ENCODE assay signal across 22 cellular contexts in the genomic region with DNA sequence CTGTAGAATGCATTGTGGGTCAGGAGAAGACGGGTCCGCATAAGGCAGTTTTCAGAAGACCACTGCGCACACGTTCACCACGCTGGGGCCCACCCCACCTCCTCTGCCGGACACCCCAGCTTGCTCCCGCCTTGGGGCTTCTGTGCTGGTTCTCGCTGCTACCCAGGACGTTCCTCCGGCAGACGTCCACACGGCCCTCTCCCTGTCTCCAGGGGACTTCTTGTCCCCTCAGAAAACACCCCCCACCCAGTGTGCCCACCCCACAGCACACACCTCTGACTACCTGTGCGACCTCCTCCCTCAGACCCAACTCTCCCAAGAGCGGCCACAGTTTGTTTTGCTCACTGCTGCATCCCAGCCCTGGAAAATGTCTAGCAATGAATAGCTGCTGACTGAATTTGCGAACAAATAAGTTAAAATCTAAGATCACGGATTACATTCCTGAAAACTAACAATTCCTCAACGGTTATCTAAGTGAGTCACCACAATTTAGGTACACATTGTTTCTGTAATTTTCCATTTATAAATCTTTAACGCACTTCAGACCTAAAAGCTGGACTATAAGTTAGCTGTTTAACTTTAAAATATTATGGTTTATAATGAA.
DNase-seq lines count a peak whose midpoint lies in the region; ATAC-seq and TF ChIP-seq lines count a peak whose summit lies in the region.
"Had no signal": no experiment of that assay in that cellular context is flagged by ENCODE, and none has a peak within 500 bp of the region (broad histone marks: within the 10 kb centered on the region; RNA-seq: fewer than 3 reads in every experiment).

No MANE protein-coding gene starts in this region.

- H4K8ac ChIP-seq in trophoblast cell (ENCODE audit: low read depth, low read length) = peak overlapping the region; percentile 82

- H3K27me3 ChIP-seq in trophoblast cell (ENCODE audit: insufficient read depth, low read length) = no peaks in the 10 kb centered on the region
- H3K27me3 ChIP-seq: cardiac muscle cell, neutrophil, right lobe of liver had no signal

- no peak for TF ChIP-seq CTCF in fibroblast of the aortic adventitia (IDR thresholded peaks at IDR 0.05; ENCODE audit: insufficient read depth, low read length)

- peaks cover 40 to 48% of the 10 kb centered on the region in 2 experiments for H3K4me1 ChIP-seq in trophoblast cell (ENCODE audit: control insufficient read depth in 1 of 2, insufficient read depth in 2 of 2, low read length in 2 of 2)

- ATAC-seq in HG03095 (IDR thresholded peaks at IDR 0.05; ENCODE audit: unreplicated experiment) = no peak
- ATAC-seq: activated naive CD4-positive, alpha-beta T cell treated with anti-CD3 and anti-CD28 coated beads, Interleukin-2, amount 50 U/mL, for 72 hours; right lobe of liver; stimulated activated naive CD8-positive, alpha-beta T cell treated with anti-CD3 and anti-CD28 coated beads, Interleukin-15, amount 100 ng/mL, for 72 hours had no signal

- no peak overlapping the region for H3K9ac ChIP-seq in trophoblast cell (ENCODE audit: low read length)

- H4K12ac ChIP-seq in trophoblast cell (ENCODE audit: low read depth, low read length) = peak overlapping the region; percentile 88

- H3K4ac ChIP-seq in trophoblast cell (ENCODE audit: low read depth, low read length) = peak overlapping the region; percentile 95

- peak overlapping the region; percentile 95 for H3K27ac ChIP-seq in trophoblast cell (ENCODE audit: low read depth, low read length)
- H3K27ac ChIP-seq: cardiac muscle cell, neutrophil, right lobe of liver, WERI-Rb-1 had no signal

- DNase-seq in EH (ENCODE audit: low read depth) (peak; percentile 12), amniotic epithelial cell (ENCODE audit: low read depth) (peak; percentile 77), fibroblast of the aortic adventitia (ENCODE audit: low read depth) (peak; percentile 61), trophoblast cell (peak in 1 of 2 donors; percentile 62), retina (no peak), KG1 (lab: John Stamatoyannopoulos, UW) (no peak)
- DNase-seq in activated CD8-positive, alpha-beta memory T cell treated with anti-CD3 and anti-CD28 coated beads for 24 hours = no peak
- DNase-seq: activated CD4-positive, alpha-beta memory T cell treated with anti-CD3 and anti-CD28 coated beads, Interleukin-2, amount 10 ng/mL, durations not matched to agents 7 days and 5 days; activated T-cell treated with anti-CD3 and anti-CD28 coated beads, Interleukin-2, amount 50 U/mL, for 48 hours; COR-L47; effector CD4-positive, alpha-beta T cell; hypothalamus; KBM-7; kidney; NCI-H1930; right lobe of liver; stimulated activated naive CD8-positive, alpha-beta T cell treated with anti-CD3 and anti-CD28 coated beads, Interleukin-15, amount 100 ng/mL, for 72 hours; WERI-Rb-1 had no signal

- peak overlapping the region; percentile 97 for H2BK5ac ChIP-seq in trophoblast cell (ENCODE audit: low read depth, low read length, poor library complexity)

- peaks cover 4% of the 10 kb centered on the region for H3K9me3 ChIP-seq in trophoblast cell (ENCODE audit: insufficient read depth, low read depth, low read length)
- H3K9me3 ChIP-seq: neutrophil, right lobe of liver had no signal

- H4K91ac ChIP-seq in trophoblast cell (ENCODE audit: low read depth, low read length) = peak overlapping the region; percentile 99

- H3K14ac ChIP-seq in trophoblast cell (ENCODE audit: low read length) = peak overlapping the region; percentile 93

- peaks cover 27% of the 10 kb centered on the region for H3K79me2 ChIP-seq in trophoblast cell (ENCODE audit: control insufficient read depth, insufficient read depth, low read length, poor library complexity)

- peak overlapping the region; percentile 94 for H3K18ac ChIP-seq in trophoblast cell (ENCODE audit: low read length)

- H3K23ac ChIP-seq in trophoblast cell (ENCODE audit: low read length) = no peak overlapping the region

- H2AK5ac ChIP-seq in trophoblast cell (ENCODE audit: low read length) = peak overlapping the region; percentile 97

- peak overlapping the region; percentile 80 for H2AFZ ChIP-seq in trophoblast cell (ENCODE audit: insufficient read depth, low read length, poor library complexity)

- H3K4me3 ChIP-seq in fibroblast of the aortic adventitia (ENCODE audit: low read depth, low read length) (no peak overlapping the region), trophoblast cell (ENCODE audit: low read depth, low read length) (no peak overlapping the region)
- H3K4me3 ChIP-seq: cardiac muscle cell, right lobe of liver had no signal

- H3K36me3 ChIP-seq in trophoblast cell (ENCODE audit: control insufficient read depth in 1 of 2, insufficient read depth in 2 of 2, low read length in 2 of 2) = peaks cover 14 to 17% of the 10 kb centered on the region in 2 experiments
- H3K36me3 ChIP-seq: neutrophil, WERI-Rb-1 had no signal

- WGBS in trophoblast cell (ENCODE audit: extremely low coverage, insufficient coverage, insufficient read length) = no CpG with 5 or more reads among the region's 18 CpGs

- peak overlapping the region; percentile 80 for H2BK12ac ChIP-seq in trophoblast cell (ENCODE audit: low read length)

- peak overlapping the region; percentile 98 for H2BK120ac ChIP-seq in trophoblast cell (ENCODE audit: insufficient read depth, low read length, poor library complexity)

- no peak overlapping the region for H3K4me2 ChIP-seq in trophoblast cell (ENCODE audit: low read length)

- H3K79me1 ChIP-seq in trophoblast cell (ENCODE audit: low read length) = peaks cover 57% of the 10 kb centered on the region

Comparison
In these comparisons a context has a peak if more than half of its experiments do, and no peak if none do; other contexts are left out.
1. DNase-seq: peak in EH (single experiment), amniotic epithelial cell (single experiment) and fibroblast of the aortic adventitia (single experiment); none in retina (single experiment), KG1 (single experiment) and activated CD8-positive, alpha-beta memory T cell treated with anti-CD3 and anti-CD28 coated beads for 24 hours (single experiment).